ENCODE assay signal across 1 cellular context in genomic region chrX:21700967-21701366, GRCh38.
TF ChIP-seq lines count a peak whose summit lies in the region.

No MANE protein-coding gene starts in this region.

TF ChIP-seq in HepG2, 621 proteins besides CTCF, POLR2A, EP300 and RAD21 (continued from another document):
- TF ChIP-seq ZNF687 (CRISPR knock-in tag; IDR thresholded peaks at IDR 0.05) (no peak), REL (CRISPR knock-in tag; conservative IDR thresholded peaks at IDR 0.05) (no peak), FOXA3 (CRISPR knock-in tag; IDR thresholded peaks at IDR 0.05) (peak; percentile 35; the same call in 1 of the 2 replicates), CENPBD1 (CRISPR knock-in tag; IDR thresholded peaks at IDR 0.05; ENCODE audit: borderline replicate concordance, low read depth) (no peak), ZKSCAN8 (CRISPR knock-in tag; IDR thresholded peaks at IDR 0.05; ENCODE audit: borderline replicate concordance) (no peak), WIZ (CRISPR knock-in tag; IDR thresholded peaks at IDR 0.05) (no peak), ZNF773 (CRISPR knock-in tag; IDR thresholded peaks at IDR 0.05; ENCODE audit: borderline replicate concordance) (no peak), ZFP1 (CRISPR knock-in tag; IDR thresholded peaks at IDR 0.05) (no peak), ZIK1 (CRISPR knock-in tag; IDR thresholded peaks at IDR 0.05; ENCODE audit: borderline replicate concordance, low read depth) (no peak), SMAD3 (CRISPR knock-in tag; IDR thresholded peaks at IDR 0.05) (no peak), PHF8 (CRISPR knock-in tag; IDR thresholded peaks at IDR 0.05) (no peak)
